26 cellular contexts compared by ENCODE assay signal in the genomic region with DNA sequence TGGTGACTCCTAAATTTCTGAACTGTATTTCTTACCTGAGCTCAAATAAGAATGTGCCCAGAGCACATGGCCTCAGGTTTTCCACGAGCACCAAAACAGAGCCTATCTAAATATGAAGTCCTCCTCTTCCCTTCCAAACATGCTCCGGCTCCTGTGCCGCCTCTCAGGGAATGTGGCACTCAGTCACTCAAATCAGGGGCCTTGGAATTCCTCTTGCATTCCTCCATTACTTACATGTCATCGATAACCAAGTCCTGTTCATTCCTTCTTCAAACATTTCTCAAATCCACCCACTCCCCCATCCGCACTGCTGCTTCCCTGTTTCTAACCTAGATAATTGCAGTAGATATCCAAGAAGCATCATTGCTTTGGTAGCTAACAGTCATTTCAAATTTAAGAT.
"Had no signal": no experiment of that assay in that cellular context is flagged by ENCODE, and none has a peak within 500 bp of the region (broad histone marks: within the 10 kb centered on the region; RNA-seq: fewer than 3 reads in every experiment).

No MANE protein-coding gene starts in this region.

- H3K4me1 Mint-ChIP-seq: naive B cell had no signal

- FAIRE-seq: colon, endothelial cell of umbilical vein, islet of Langerhans, keratinocyte had no signal

- H3K4me3 Mint-ChIP-seq: naive B cell had no signal

- H3K9me3 ChIP-seq: esophagus squamous epithelium, gastrocnemius medialis, heart right ventricle, left lung, lower lobe of right lung, mucosa of descending colon had no signal

- H3K36me3 Mint-ChIP-seq: naive B cell had no signal

- H3K27ac ChIP-seq: coronary artery, dorsolateral prefrontal cortex, epithelial cell of prostate, esophagus squamous epithelium, gastrocnemius medialis, heart right ventricle, left lung, lower lobe of right lung had no signal

- H3K27ac Mint-ChIP-seq: naive B cell had no signal

- DNase-seq: dermis blood vessel endothelial cell; dorsolateral prefrontal cortex; effector CD4-positive, alpha-beta T cell; effector memory CD4-positive, alpha-beta T cell; erythroblast; esophagus squamous epithelium; foreskin fibroblast; foreskin melanocyte; gastrocnemius medialis; glutamatergic neuron; heart right ventricle; hippocampal formation; left cardiac atrium; left lung; left ventricle myocardium superior; lower lobe of right lung; mesenchymal stem cell; midbrain; mucosa of descending colon; naive B cell had no signal

- H3K27me3 Mint-ChIP-seq: naive B cell had no signal

- H3K4me1 ChIP-seq: esophagus squamous epithelium, gastrocnemius medialis, heart right ventricle, left lung, lower lobe of right lung had no signal

- H3K4me3 ChIP-seq: coronary artery, dorsolateral prefrontal cortex, esophagus squamous epithelium, gastrocnemius medialis, heart right ventricle, left lung, lower lobe of right lung, mucosa of descending colon had no signal

- H3K27me3 ChIP-seq: dorsolateral prefrontal cortex, esophagus squamous epithelium, gastrocnemius medialis, heart right ventricle, left lung had no signal

- H3K36me3 ChIP-seq: esophagus squamous epithelium, gastrocnemius medialis, heart right ventricle, left lung, lower lobe of right lung had no signal
